ENCODE assay signal across 1 cellular context in the genomic region with DNA sequence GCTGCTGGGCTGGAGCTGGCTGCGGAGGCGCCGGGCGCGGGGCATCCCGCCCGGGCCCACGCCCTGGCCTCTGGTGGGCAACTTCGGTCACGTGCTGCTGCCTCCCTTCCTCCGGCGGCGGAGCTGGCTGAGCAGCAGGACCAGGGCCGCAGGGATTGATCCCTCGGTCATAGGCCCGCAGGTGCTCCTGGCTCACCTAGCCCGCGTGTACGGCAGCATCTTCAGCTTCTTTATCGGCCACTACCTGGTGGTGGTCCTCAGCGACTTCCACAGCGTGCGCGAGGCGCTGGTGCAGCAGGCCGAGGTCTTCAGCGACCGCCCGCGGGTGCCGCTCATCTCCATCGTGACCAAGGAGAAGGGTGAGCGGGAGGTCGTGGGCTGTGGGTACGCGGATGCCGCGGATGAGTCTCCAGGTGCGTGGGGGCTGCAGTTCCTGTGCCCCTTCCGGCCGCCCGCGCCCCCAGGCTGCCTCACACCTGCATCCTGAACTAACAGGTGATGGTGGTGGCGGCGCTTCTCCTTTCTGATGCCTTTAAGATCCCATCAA.
TF ChIP-seq lines count a peak whose summit lies in the region.

No MANE protein-coding gene starts in this region.

TF ChIP-seq in HEK293, 187 proteins besides CTCF, POLR2A, EP300 and RAD21 (continued from another document):
- TF ChIP-seq, protein P1, sequence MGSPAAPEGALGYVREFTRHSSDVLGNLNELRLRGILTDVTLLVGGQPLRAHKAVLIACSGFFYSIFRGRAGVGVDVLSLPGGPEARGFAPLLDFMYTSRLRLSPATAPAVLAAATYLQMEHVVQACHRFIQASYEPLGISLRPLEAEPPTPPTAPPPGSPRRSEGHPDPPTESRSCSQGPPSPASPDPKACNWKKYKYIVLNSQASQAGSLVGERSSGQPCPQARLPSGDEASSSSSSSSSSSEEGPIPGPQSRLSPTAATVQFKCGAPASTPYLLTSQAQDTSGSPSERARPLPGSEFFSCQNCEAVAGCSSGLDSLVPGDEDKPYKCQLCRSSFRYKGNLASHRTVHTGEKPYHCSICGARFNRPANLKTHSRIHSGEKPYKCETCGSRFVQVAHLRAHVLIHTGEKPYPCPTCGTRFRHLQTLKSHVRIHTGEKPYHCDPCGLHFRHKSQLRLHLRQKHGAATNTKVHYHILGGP (tag by site-specific recombination; IDR thresholded peaks at IDR 0.05), result no peak
- no peak for TF ChIP-seq ZNF555 (tag by site-specific recombination; conservative IDR thresholded peaks at IDR 0.05)
- TF ChIP-seq ZNF366 (tag by site-specific recombination; conservative IDR thresholded peaks at IDR 0.05), result no peak
- TF ChIP-seq SCRT1 (tag by site-specific recombination; IDR thresholded peaks at IDR 0.05; ENCODE audit: borderline replicate concordance), result no peak
- no peak for TF ChIP-seq OSR2 (tag by site-specific recombination; IDR thresholded peaks at IDR 0.05)
- no peak for TF ChIP-seq ZNF223 (tag by site-specific recombination; IDR thresholded peaks at IDR 0.05)
- no peak for TF ChIP-seq BCL11B (tag by site-specific recombination; IDR thresholded peaks at IDR 0.05; ENCODE audit: low read depth)
- TF ChIP-seq ZNF202 (tag by site-specific recombination; IDR thresholded peaks at IDR 0.05; ENCODE audit: borderline replicate concordance), result no peak
- TF ChIP-seq, protein P2, sequence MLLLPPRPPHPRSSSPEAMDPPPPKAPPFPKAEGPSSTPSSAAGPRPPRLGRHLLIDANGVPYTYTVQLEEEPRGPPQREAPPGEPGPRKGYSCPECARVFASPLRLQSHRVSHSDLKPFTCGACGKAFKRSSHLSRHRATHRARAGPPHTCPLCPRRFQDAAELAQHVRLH (tag by site-specific recombination; IDR thresholded peaks at IDR 0.05), result no peak
- TF ChIP-seq, protein P3, sequence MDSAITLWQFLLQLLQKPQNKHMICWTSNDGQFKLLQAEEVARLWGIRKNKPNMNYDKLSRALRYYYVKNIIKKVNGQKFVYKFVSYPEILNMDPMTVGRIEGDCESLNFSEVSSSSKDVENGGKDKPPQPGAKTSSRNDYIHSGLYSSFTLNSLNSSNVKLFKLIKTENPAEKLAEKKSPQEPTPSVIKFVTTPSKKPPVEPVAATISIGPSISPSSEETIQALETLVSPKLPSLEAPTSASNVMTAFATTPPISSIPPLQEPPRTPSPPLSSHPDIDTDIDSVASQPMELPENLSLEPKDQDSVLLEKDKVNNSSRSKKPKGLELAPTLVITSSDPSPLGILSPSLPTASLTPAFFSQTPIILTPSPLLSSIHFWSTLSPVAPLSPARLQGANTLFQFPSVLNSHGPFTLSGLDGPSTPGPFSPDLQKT (IDR thresholded peaks at IDR 0.05; ENCODE audit: borderline replicate concordance, low read depth, low read length), result no peak
- TF ChIP-seq, protein P4, sequence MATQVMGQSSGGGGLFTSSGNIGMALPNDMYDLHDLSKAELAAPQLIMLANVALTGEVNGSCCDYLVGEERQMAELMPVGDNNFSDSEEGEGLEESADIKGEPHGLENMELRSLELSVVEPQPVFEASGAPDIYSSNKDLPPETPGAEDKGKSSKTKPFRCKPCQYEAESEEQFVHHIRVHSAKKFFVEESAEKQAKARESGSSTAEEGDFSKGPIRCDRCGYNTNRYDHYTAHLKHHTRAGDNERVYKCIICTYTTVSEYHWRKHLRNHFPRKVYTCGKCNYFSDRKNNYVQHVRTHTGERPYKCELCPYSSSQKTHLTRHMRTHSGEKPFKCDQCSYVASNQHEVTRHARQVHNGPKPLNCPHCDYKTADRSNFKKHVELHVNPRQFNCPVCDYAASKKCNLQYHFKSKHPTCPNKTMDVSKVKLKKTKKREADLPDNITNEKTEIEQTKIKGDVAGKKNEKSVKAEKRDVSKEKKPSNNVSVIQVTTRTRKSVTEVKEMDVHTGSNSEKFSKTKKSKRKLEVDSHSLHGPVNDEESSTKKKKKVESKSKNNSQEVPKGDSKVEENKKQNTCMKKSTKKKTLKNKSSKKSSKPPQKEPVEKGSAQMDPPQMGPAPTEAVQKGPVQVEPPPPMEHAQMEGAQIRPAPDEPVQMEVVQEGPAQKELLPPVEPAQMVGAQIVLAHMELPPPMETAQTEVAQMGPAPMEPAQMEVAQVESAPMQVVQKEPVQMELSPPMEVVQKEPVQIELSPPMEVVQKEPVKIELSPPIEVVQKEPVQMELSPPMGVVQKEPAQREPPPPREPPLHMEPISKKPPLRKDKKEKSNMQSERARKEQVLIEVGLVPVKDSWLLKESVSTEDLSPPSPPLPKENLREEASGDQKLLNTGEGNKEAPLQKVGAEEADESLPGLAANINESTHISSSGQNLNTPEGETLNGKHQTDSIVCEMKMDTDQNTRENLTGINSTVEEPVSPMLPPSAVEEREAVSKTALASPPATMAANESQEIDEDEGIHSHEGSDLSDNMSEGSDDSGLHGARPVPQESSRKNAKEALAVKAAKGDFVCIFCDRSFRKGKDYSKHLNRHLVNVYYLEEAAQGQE (tag by site-specific recombination; IDR thresholded peaks at IDR 0.05), result no peak
- no peak for TF ChIP-seq KLF10 (tag by site-specific recombination; IDR thresholded peaks at IDR 0.05)
- no peak for TF ChIP-seq ZNF292 (tag by site-specific recombination; IDR thresholded peaks at IDR 0.05; ENCODE audit: borderline replicate concordance, low read depth)
- TF ChIP-seq, protein P5, sequence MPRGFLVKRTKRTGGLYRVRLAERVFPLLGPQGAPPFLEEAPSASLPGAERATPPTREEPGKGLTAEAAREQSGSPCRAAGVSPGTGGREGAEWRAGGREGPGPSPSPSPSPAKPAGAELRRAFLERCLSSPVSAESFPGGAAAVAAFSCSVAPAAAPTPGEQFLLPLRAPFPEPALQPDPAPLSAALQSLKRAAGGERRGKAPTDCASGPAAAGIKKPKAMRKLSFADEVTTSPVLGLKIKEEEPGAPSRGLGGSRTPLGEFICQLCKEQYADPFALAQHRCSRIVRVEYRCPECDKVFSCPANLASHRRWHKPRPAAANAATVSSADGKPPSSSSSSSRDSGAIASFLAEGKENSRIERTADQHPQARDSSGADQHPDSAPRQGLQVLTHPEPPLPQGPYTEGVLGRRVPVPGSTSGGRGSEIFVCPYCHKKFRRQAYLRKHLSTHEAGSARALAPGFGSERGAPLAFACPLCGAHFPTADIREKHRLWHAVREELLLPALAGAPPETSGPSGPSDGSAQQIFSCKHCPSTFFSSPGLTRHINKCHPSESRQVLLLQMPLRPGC (tag by site-specific recombination; IDR thresholded peaks at IDR 0.05), result no peak
- TF ChIP-seq MZF1 (tag by site-specific recombination; IDR thresholded peaks at IDR 0.05; ENCODE audit: borderline replicate concordance), result no peak
- no peak for TF ChIP-seq ZNF747 (tag by site-specific recombination; IDR thresholded peaks at IDR 0.05)
- TF ChIP-seq ZNF544 (tag by site-specific recombination; IDR thresholded peaks at IDR 0.05), result no peak
- peak; percentile 58; the same call in 1 of the 2 replicates for TF ChIP-seq ZNF10 (tag by site-specific recombination; IDR thresholded peaks at IDR 0.05)
- TF ChIP-seq ZNF211 (tag by site-specific recombination; IDR thresholded peaks at IDR 0.05; ENCODE audit: low read depth), result no peak
- no peak for TF ChIP-seq ZNF19 (tag by site-specific recombination; IDR thresholded peaks at IDR 0.05; ENCODE audit: low read depth)
- TF ChIP-seq RBAK (tag by site-specific recombination; IDR thresholded peaks at IDR 0.05), result no peak
- TF ChIP-seq ZNF184 (tag by site-specific recombination; IDR thresholded peaks at IDR 0.05), result no peak
- TF ChIP-seq ZNF530 (tag by site-specific recombination; IDR thresholded peaks at IDR 0.05; ENCODE audit: low read depth), result no peak
- TF ChIP-seq ZNF596 (tag by site-specific recombination; IDR thresholded peaks at IDR 0.05), result no peak
- TF ChIP-seq SETDB1 (IDR thresholded peaks at IDR 0.05; ENCODE audit: insufficient read length, low read length), result no peak
- TF ChIP-seq SCRT2 (tag by site-specific recombination; IDR thresholded peaks at IDR 0.05), result peak; percentile 53; the same call in 1 of the 2 replicates
- TF ChIP-seq, protein P6, sequence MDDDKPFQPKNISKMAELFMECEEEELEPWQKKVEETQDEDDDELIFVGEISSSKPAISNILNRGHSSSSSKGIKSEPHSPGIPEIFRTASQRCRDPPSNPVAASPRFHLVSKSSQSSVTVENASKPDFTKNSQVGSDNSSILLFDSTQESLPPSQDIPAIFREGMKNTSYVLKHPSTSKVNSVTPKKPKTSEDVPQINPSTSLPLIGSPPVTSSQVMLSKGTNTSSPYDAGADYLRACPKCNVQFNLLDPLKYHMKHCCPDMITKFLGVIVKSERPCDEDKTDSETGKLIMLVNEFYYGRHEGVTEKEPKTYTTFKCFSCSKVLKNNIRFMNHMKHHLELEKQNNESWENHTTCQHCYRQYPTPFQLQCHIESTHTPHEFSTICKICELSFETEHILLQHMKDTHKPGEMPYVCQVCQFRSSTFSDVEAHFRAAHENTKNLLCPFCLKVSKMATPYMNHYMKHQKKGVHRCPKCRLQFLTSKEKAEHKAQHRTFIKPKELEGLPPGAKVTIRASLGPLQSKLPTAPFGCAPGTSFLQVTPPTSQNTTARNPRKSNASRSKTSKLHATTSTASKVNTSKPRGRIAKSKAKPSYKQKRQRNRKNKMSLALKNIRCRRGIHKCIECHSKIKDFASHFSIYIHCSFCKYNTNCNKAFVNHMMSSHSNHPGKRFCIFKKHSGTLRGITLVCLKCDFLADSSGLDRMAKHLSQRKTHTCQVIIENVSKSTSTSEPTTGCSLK (tag by site-specific recombination; IDR thresholded peaks at IDR 0.05), result no peak
